ENCODE assay signal across 8 cellular contexts in the genomic region with DNA sequence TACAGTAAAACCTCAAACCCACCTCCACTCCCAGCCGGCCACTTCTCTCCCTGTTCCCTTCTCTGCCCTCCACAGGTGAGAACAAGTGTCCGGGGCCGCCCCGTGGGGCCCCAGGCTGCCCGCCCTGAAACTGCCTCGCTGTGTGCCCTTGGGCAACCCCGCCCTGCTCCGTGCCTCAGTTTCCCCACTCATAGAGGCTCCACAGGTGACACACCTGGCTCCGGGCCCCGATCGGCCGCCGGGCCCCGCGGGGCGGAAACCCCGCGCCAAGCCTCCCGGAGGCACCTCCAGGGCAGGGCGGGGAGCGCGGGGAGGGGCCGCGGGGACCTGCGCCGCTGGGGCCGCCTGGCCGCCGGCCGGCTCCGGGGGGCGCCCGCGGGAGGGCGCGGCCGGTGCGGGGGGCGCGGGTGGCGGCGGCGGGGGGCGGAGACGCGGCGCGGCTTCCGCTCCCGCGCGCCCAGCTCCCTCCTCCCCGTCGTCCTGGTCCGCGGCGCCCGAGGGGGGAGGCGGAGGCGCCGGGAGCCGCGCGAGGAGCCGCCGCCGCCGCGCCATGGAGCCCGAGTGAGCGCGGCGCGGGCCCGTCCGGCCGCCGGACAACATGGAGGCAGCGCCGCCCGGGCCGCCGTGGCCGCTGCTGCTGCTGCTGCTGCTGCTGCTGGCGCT. TPM values are rescaled to one million over a fixed set of nuclear protein-coding genes. Genes with fewer than 3 reads are reported as not detected.
DNase-seq lines count a peak whose midpoint lies in the region.

Gene LRP5 (plus strand): TSS at position 475 of the 663 bp plus-strand sequence. CDS start 124 bp downstream, at position 599.

- no peaks in the 10 kb centered on the region for H3K9me3 Mint-ChIP-seq in activated CD4-positive, alpha-beta memory T cell treated with anti-CD3 and anti-CD28 coated beads for 36 hours

- intact Hi-C loops in activated CD4-positive, alpha-beta memory T cell treated with anti-CD3 and anti-CD28 coated beads for 36 hours (cut with micrococcal nuclease) = no loop called here

- CTCF ChIA-PET in activated CD4-positive, alpha-beta memory T cell treated with anti-CD3 and anti-CD28 coated beads for 36 hours (lab: Charles Lee) = interaction anchor here (1.3 kb wide), 1 partner anchor 14 kb away, joined by 4 read pairs; no protein-coding TSS in a partner anchor

- peak within 1 kb of the TSS; percentile 80 for H3K4me3 Mint-ChIP-seq in activated CD4-positive, alpha-beta memory T cell treated with anti-CD3 and anti-CD28 coated beads for 36 hours

- no peak within 1 kb of the TSS for H3K27ac Mint-ChIP-seq in activated CD4-positive, alpha-beta memory T cell treated with anti-CD3 and anti-CD28 coated beads for 36 hours

- H3K36me3 Mint-ChIP-seq in activated CD4-positive, alpha-beta memory T cell treated with anti-CD3 and anti-CD28 coated beads for 36 hours = no peaks in the 10 kb centered on the region

- H3K4me1 Mint-ChIP-seq in activated CD4-positive, alpha-beta memory T cell treated with anti-CD3 and anti-CD28 coated beads for 36 hours (ENCODE audit: low read depth) = peaks cover 7% of the 10 kb centered on the region

- POLR2A ChIA-PET in activated CD4-positive, alpha-beta memory T cell treated with anti-CD3 and anti-CD28 coated beads for 36 hours (lab: Charles Lee) = no interaction called here

- DNase-seq in DMS53 (lab: John Stamatoyannopoulos, UW) = peak; percentile 86
- DNase-seq in HCEC 1CT = peak; percentile 27
- DNase-seq in activated CD4-positive, alpha-beta memory T cell treated with anti-CD3 and anti-CD28 coated beads for 36 hours = peak; percentile 19
- peak; percentile 50 for DNase-seq in germinal center (ENCODE audit: low spot score)
- DNase-seq in occipital lobe (lab: John Stamatoyannopoulos, UW) = no peak
- DNase-seq in islet precursor cell = no peak
- no peak for DNase-seq in stimulated activated CD4-positive, alpha-beta T cell treated with anti-CD3 and anti-CD28 coated beads, Interleukin-2, amount 100 ng/mL, for 48 hours
- no peak for DNase-seq in activated CD4-positive, alpha-beta T cell treated with anti-CD3 and anti-CD28 coated beads, Interleukin-2, amount 50 U/mL, for 1 hour

- peaks cover 7% of the 10 kb centered on the region for H3K27me3 Mint-ChIP-seq in activated CD4-positive, alpha-beta memory T cell treated with anti-CD3 and anti-CD28 coated beads for 36 hours

RNA-seq across cellular contexts. Expression of gene LRP5, which starts in this region (rescaled TPM):
- 1 to 10 TPM; 6.1 to 7.6 TPM for total RNA-seq in activated CD4-positive, alpha-beta memory T cell treated with anti-CD3 and anti-CD28 coated beads for 36 hours
- total RNA-seq in occipital lobe = 15.1 TPM

Comparison
In these comparisons a context has a peak if more than half of its experiments do, and no peak if none do; other contexts are left out.
1. DNase-seq: peak in DMS53 (single experiment), HCEC 1CT (single experiment), activated CD4-positive, alpha-beta memory T cell treated with anti-CD3 and anti-CD28 coated beads for 36 hours (single experiment) and germinal center (single experiment); none in occipital lobe (single experiment), islet precursor cell (single experiment), stimulated activated CD4-positive, alpha-beta T cell treated with anti-CD3 and anti-CD28 coated beads, Interleukin-2, amount 100 ng/mL, for 48 hours (0 of 2) and activated CD4-positive, alpha-beta T cell treated with anti-CD3 and anti-CD28 coated beads, Interleukin-2, amount 50 U/mL, for 1 hour (single experiment).